ENCODE assay signal across 12 cellular contexts in genomic region chr10:623477-624311, GRCh38.
DNase-seq lines count a peak whose midpoint lies in the region; ATAC-seq, FAIRE-seq and TF ChIP-seq lines count a peak whose summit lies in the region.
"Had no signal": no experiment of that assay in that cellular context is flagged by ENCODE, and none has a peak within 500 bp of the region (broad histone marks: within the 10 kb centered on the region; RNA-seq: fewer than 3 reads in every experiment).

No MANE protein-coding gene starts in this region.

- TF ChIP-seq CTCF in brain microvascular endothelial cell (IDR thresholded peaks at IDR 0.05; ENCODE audit: low read depth, low read length, missing control alignments) (no peak), lung (IDR thresholded peaks at IDR 0.05; ENCODE audit: control extremely low read depth, extremely low read depth) (no peak)
- TF ChIP-seq CTCF in CD4-positive, alpha-beta T cell (IDR thresholded peaks at IDR 0.05), result no peak

- no peaks in the 10 kb centered on the region for H3K27me3 ChIP-seq in brain microvascular endothelial cell (replicated peaks)
- no peaks in the 10 kb centered on the region for H3K27me3 ChIP-seq in lung (ENCODE audit: control insufficient read depth, insufficient read depth)
- no peaks in the 10 kb centered on the region for H3K27me3 ChIP-seq in skeletal muscle tissue (ENCODE audit: control insufficient read depth in 3 of 3, insufficient read depth in 3 of 3, low read length in 3 of 3)
- H3K27me3 ChIP-seq in CD4-positive, alpha-beta T cell (ENCODE audit: control insufficient read depth, insufficient read depth, low read length), result peaks cover 2% of the 10 kb centered on the region

- intact Hi-C loops in CD4-positive, alpha-beta T cell (cut with DNase I, micrococcal nuclease), result no loop called here

- H3K9me3 ChIP-seq in lung (ENCODE audit: control insufficient read depth in 2 of 2, insufficient read depth in 1 of 2, low read length in 1 of 2), result no peaks in the 10 kb centered on the region
- no peaks in the 10 kb centered on the region for H3K9me3 ChIP-seq in skeletal muscle tissue (ENCODE audit: control insufficient read depth in 3 of 3, low read length in 3 of 3)
- no peaks in the 10 kb centered on the region for H3K9me3 ChIP-seq in CD4-positive, alpha-beta T cell (ENCODE audit: control insufficient read depth, low read length)

- peak overlapping the region in 2 of 3 donors; percentile 54 to 81 for H3K9ac ChIP-seq in skeletal muscle tissue (ENCODE audit: low read depth in 1 of 3, low read length in 3 of 3)

- no peaks in the 10 kb centered on the region for H3K9me3 Mint-ChIP-seq in CD4-positive, alpha-beta T cell

- DNase-seq in Caki2 (ENCODE audit: low read depth) (peak; percentile 38), brain microvascular endothelial cell (no peak), lung (ENCODE audit: low spot score) (no peak), GM19239 (ENCODE audit: insufficient read length, low spot score) (no peak)
- no peak for DNase-seq in CD4-positive, alpha-beta T cell
- no peak for DNase-seq in activated naive CD4-positive, alpha-beta T cell (lab: John Stamatoyannopoulos, UW)
- DNase-seq in activated CD8-positive, alpha-beta memory T cell treated with anti-CD3 and anti-CD28 coated beads for 24 hours, result no peak
- DNase-seq: activated CD4-positive, CD25-positive, alpha-beta regulatory T cell treated with anti-CD3 and anti-CD28 coated beads, Interleukin-2, amount 50 U/mL, for 72 hours; DND-41 had no signal

- no peak for FAIRE-seq in GM19239 (lab: Jason Lieb, UNC)

- H3K27ac Mint-ChIP-seq in CD4-positive, alpha-beta T cell, result no peak overlapping the region

- no peaks in the 10 kb centered on the region for H3K36me3 Mint-ChIP-seq in CD4-positive, alpha-beta T cell (ENCODE audit: low read depth)

- peaks cover 5% of the 10 kb centered on the region for H3K4me1 Mint-ChIP-seq in CD4-positive, alpha-beta T cell (ENCODE audit: low read depth)

- POLR2A ChIA-PET in CD4-positive, alpha-beta T cell (lab: Charles Lee), result no interaction called here

- ATAC-seq in lung (ENCODE audit: insufficient read depth, low FRiP score), result no peak
- no peak for ATAC-seq in CD4-positive, alpha-beta T cell (ENCODE audit: poor library complexity)

- no peak overlapping the region for H3K4me3 ChIP-seq in brain microvascular endothelial cell (ENCODE audit: low read depth, low read length)
- no peak overlapping the region for H3K4me3 ChIP-seq in lung
- H3K4me3 ChIP-seq in skeletal muscle tissue (ENCODE audit: low read length in 3 of 3), result no peak overlapping the region
- H3K4me3 ChIP-seq: GM23248, skin epidermis had no signal

- H3K36me3 ChIP-seq in brain microvascular endothelial cell (replicated peaks), result no peaks in the 10 kb centered on the region
- H3K36me3 ChIP-seq in lung (ENCODE audit: control insufficient read depth in 2 of 2, insufficient read depth in 2 of 2, low read length in 2 of 2), result no peaks in the 10 kb centered on the region
- H3K36me3 ChIP-seq in skeletal muscle tissue (ENCODE audit: control insufficient read depth in 3 of 3, insufficient read depth in 3 of 3, low read length in 3 of 3), result peaks cover 0 to 2% (median 0%) of the 10 kb centered on the region in 3 donors

- H3K27ac ChIP-seq in brain microvascular endothelial cell (peak overlapping the region; percentile 94), lung (ENCODE audit: low read depth in 1 of 2, low read length in 1 of 2) (peak overlapping the region; percentile 4 to 85), skeletal muscle tissue (ENCODE audit: low read depth, low read length) (peak overlapping the region; percentile 84)
- no peak overlapping the region for H3K27ac ChIP-seq in CD4-positive, alpha-beta T cell (ENCODE audit: low read depth, low read length)

- H3K27me3 Mint-ChIP-seq in CD4-positive, alpha-beta T cell, result peaks cover 48% of the 10 kb centered on the region

- CTCF ChIA-PET in CD4-positive, alpha-beta T cell (lab: Charles Lee), result no interaction called here

- in situ Hi-C loops in Caki2 (cut with HindIII; ENCODE audit: low pct_unique_long_range_greater_than_20kb, low sequenced_read_pairs), result no loop called here
- in situ Hi-C loops in brain microvascular endothelial cell (cut with HindIII; ENCODE audit: low pct_ligation_motif_present, low sequenced_read_pairs), result no loop called here

- H3K4me3 Mint-ChIP-seq in CD4-positive, alpha-beta T cell, result no peak overlapping the region

- H3K4me1 ChIP-seq in lung (ENCODE audit: control insufficient read depth in 2 of 2, insufficient read depth in 2 of 2, low read length in 2 of 2), result peaks cover 13 to 18% of the 10 kb centered on the region in 2 donors
- peaks cover 31 to 66% (median 40%) of the 10 kb centered on the region in 3 donors for H3K4me1 ChIP-seq in skeletal muscle tissue (ENCODE audit: control insufficient read depth in 3 of 3, insufficient read depth in 3 of 3, low read length in 3 of 3)

- 69 to 77% methylated on average over 20 to 24 of the region's 24 CpGs for WGBS in lung, 2 donors
